ENCODE assay signal across 8 cellular contexts in genomic region chr5:56328753-56329560, GRCh38.
DNase-seq lines count a peak whose midpoint lies in the region; TF ChIP-seq lines count a peak whose summit lies in the region.

No MANE protein-coding gene starts in this region.

- H3K9me3 ChIP-seq in breast epithelium (no peaks in the 10 kb centered on the region), parathyroid adenoma (ENCODE audit: control insufficient read depth, low read length) (no peaks in the 10 kb centered on the region)

- H3K36me3 ChIP-seq in breast epithelium = no peaks in the 10 kb centered on the region
- no peaks in the 10 kb centered on the region for H3K36me3 ChIP-seq in parathyroid adenoma (ENCODE audit: control insufficient read depth, insufficient read depth, low read length)

- no peaks in the 10 kb centered on the region for H3K79me2 ChIP-seq in parathyroid adenoma

- TF ChIP-seq CTCF in MCF 10A (IDR thresholded peaks at IDR 0.05; ENCODE audit: unreplicated experiment) = no peak
- no peak for TF ChIP-seq CTCF in breast epithelium (IDR thresholded peaks at IDR 0.05)
- no peak for TF ChIP-seq CTCF in parathyroid adenoma (IDR thresholded peaks at IDR 0.05)

- no TSS peak for BruUV-seq in MCF 10A (replicated peaks; lab: Mats Ljungman, UMichigan)

- no peak for TF ChIP-seq POLR2A in breast epithelium (IDR thresholded peaks at IDR 0.05)

- H2AFZ ChIP-seq in parathyroid adenoma = peak overlapping the region; percentile 56

- peaks cover 24% of the 10 kb centered on the region for H3K4me1 Mint-ChIP-seq in MCF 10A (ENCODE audit: insufficient read depth, unreplicated experiment)
- peaks cover 74% of the 10 kb centered on the region for H3K4me1 Mint-ChIP-seq in activated naive CD4-positive, alpha-beta T cell treated with anti-CD3 and anti-CD28 coated beads, Interleukin-2, amount 50 U/mL, for 24 hours

- H3K36me3 Mint-ChIP-seq in MCF 10A (ENCODE audit: insufficient read depth, unreplicated experiment) = no peaks in the 10 kb centered on the region
- peaks cover 3% of the 10 kb centered on the region for H3K36me3 Mint-ChIP-seq in activated naive CD4-positive, alpha-beta T cell treated with anti-CD3 and anti-CD28 coated beads, Interleukin-2, amount 50 U/mL, for 24 hours

- DNase-seq in MCF 10A (ENCODE audit: unreplicated experiment) (peak; percentile 63), breast epithelium (ENCODE audit: low spot score in 2 of 2) (no peak), NCI-H2171 (lab: John Stamatoyannopoulos, UW) (no peak), KG1 (lab: John Stamatoyannopoulos, UW) (no peak), NCI-H524 (lab: John Stamatoyannopoulos, UW) (no peak)
- peak; percentile 60 for DNase-seq in Jurkat, Clone E6-1 (ENCODE audit: low read depth, low spot score)

- CTCF ChIA-PET in MCF 10A (lab: Yijun Ruan, JAX) = interaction anchor here (0.5 to 3.1 kb wide), 5 partner anchors 14 to 985 kb away, joined by 3 to 19 read pairs (median 3); no protein-coding TSS in a partner anchor

- H3K4me2 ChIP-seq in parathyroid adenoma (ENCODE audit: low read length) = no peak overlapping the region

- peak overlapping the region; percentile 84 for H3K27ac Mint-ChIP-seq in MCF 10A (ENCODE audit: low read depth, unreplicated experiment)
- H3K27ac Mint-ChIP-seq in activated naive CD4-positive, alpha-beta T cell treated with anti-CD3 and anti-CD28 coated beads, Interleukin-2, amount 50 U/mL, for 24 hours = peak overlapping the region; percentile 99

- H3K27ac ChIP-seq in breast epithelium = no peak overlapping the region
- H3K27ac ChIP-seq in parathyroid adenoma = no peak overlapping the region

- intact Hi-C loops in MCF 10A (cut with micrococcal nuclease) (no loop called here), breast epithelium (cut with DNase I; ENCODE audit: low total_unique reads) (no loop called here)

- POLR2A ChIA-PET in MCF 10A (lab: Yijun Ruan, JAX) = interaction anchor here (0.6 to 3.5 kb wide), 8 partner anchors 9 to 490 kb away, joined by 3 to 21 read pairs (median 3); no protein-coding TSS in a partner anchor

- H3K27me3 Mint-ChIP-seq in MCF 10A (ENCODE audit: insufficient read depth, unreplicated experiment) = no peaks in the 10 kb centered on the region
- H3K27me3 Mint-ChIP-seq in activated naive CD4-positive, alpha-beta T cell treated with anti-CD3 and anti-CD28 coated beads, Interleukin-2, amount 50 U/mL, for 24 hours = no peaks in the 10 kb centered on the region

- no peaks in the 10 kb centered on the region for H3K9me3 Mint-ChIP-seq in MCF 10A (ENCODE audit: unreplicated experiment)
- no peaks in the 10 kb centered on the region for H3K9me3 Mint-ChIP-seq in activated naive CD4-positive, alpha-beta T cell treated with anti-CD3 and anti-CD28 coated beads, Interleukin-2, amount 50 U/mL, for 24 hours

- no peak overlapping the region for H3K4me3 ChIP-seq in breast epithelium
- no peak overlapping the region for H3K4me3 ChIP-seq in Jurkat, Clone E6-1 (ENCODE audit: low read length)
- H3K4me3 ChIP-seq in parathyroid adenoma (ENCODE audit: low read depth, low read length) = no peak overlapping the region

- H3K9ac ChIP-seq in parathyroid adenoma = no peak overlapping the region

- H3K4me3 Mint-ChIP-seq in MCF 10A (ENCODE audit: unreplicated experiment) = no peak overlapping the region
- peak overlapping the region; percentile 72 for H3K4me3 Mint-ChIP-seq in activated naive CD4-positive, alpha-beta T cell treated with anti-CD3 and anti-CD28 coated beads, Interleukin-2, amount 50 U/mL, for 24 hours

- H3K4me1 ChIP-seq in breast epithelium = no peaks in the 10 kb centered on the region
- no peaks in the 10 kb centered on the region for H3K4me1 ChIP-seq in parathyroid adenoma

- H3K27me3 ChIP-seq in breast epithelium (no peaks in the 10 kb centered on the region), parathyroid adenoma (ENCODE audit: control insufficient read depth, insufficient read depth, low read length) (no peaks in the 10 kb centered on the region)

Comparison
In these comparisons a context has a peak if more than half of its experiments do, and no peak if none do; other contexts are left out.
1. DNase-seq: peak in MCF 10A (single experiment) and Jurkat, Clone E6-1 (single experiment); none in breast epithelium (0 of 2), NCI-H2171 (single experiment), KG1 (single experiment) and NCI-H524 (0 of 2).